Comparison of ENCODE assay signal across 9 cellular contexts in the genomic region with DNA sequence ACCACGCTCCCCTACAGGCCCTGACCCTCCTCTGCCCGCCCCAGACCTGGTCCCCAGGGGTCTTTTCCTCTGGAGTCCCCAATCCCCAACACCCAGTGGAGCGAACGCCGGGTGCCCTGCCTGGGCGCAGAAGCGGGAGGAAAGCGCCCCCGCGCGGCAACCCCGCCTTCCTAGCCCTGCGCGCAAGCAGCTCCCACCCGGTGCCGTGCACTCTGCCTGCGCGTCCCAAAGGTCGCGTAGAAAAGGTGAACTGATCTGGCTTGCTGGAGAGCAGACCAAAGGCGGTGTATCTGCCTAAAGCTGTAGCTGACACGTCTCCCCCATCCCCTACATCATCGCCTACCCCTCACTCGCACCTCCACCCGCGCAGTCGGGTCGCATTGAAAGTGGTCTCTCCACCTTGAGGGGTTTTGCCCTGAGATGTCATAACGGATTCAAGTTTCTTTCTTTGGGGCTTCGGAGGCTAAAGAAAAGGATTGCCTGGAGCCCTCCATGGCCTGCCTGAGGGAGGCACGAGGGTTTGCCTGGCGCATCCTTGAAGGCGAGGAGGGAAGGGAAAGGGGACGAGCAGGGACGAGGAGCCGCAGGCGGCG. TPM values are rescaled to one million over a fixed set of nuclear protein-coding genes. Genes with fewer than 3 reads are reported as not detected.
A peak's percentile ranks its signal among the peaks of the same experiment; 100 is the strongest.
DNase-seq lines count a peak whose midpoint lies in the region; ATAC-seq, FAIRE-seq and TF ChIP-seq lines count a peak whose summit lies in the region.
"Had no signal": no experiment of that assay in that cellular context is flagged by ENCODE, and none has a peak within 500 bp of the region (broad histone marks: within the 10 kb centered on the region; RNA-seq: fewer than 3 reads in every experiment).

No MANE protein-coding gene starts in this region.

- H3K36me3 ChIP-seq in HUES64 (ENCODE audit: insufficient read depth, low read length) (peaks cover 3% of the 10 kb centered on the region; the same call in 1 of the 2 replicates), bronchial epithelial cell (ENCODE audit: control insufficient read depth, insufficient read depth, low read length) (no peaks in the 10 kb centered on the region), aorta (ENCODE audit: control insufficient read depth in 1 of 2, insufficient read depth in 2 of 2, low read length in 1 of 2) (no peaks in the 10 kb centered on the region), MG63 (no peaks in the 10 kb centered on the region)

- H3K9me3 ChIP-seq in HUES64 (ENCODE audit: insufficient read depth, low read depth, low read length) (no peaks in the 10 kb centered on the region), aorta (ENCODE audit: control insufficient read depth, low read length) (no peaks in the 10 kb centered on the region), MG63 (no peaks in the 10 kb centered on the region)

- H3K27me3 ChIP-seq in HUES64 (ENCODE audit: insufficient read depth, low read length) (peaks cover 97% of the 10 kb centered on the region), bronchial epithelial cell (ENCODE audit: control insufficient read depth, insufficient read depth, low read length) (peaks cover 70% of the 10 kb centered on the region), aorta (ENCODE audit: control insufficient read depth in 1 of 2, insufficient read depth in 2 of 2, low read length in 1 of 2) (no peaks in the 10 kb centered on the region), MG63 (peaks cover 15% of the 10 kb centered on the region)

- no peak overlapping the region for H3K27ac Mint-ChIP-seq in natural killer cell

- H3K9ac ChIP-seq in HUES64 (ENCODE audit: low read depth, low read length) = no peak overlapping the region

- ATAC-seq in natural killer cell = peak in 1 of 3 donors; percentile 56
- ATAC-seq in aorta (ENCODE audit: low FRiP score) = no peak
- ATAC-seq in HG03354 (IDR thresholded peaks at IDR 0.05; ENCODE audit: poor library complexity, severe bottlenecking, unreplicated experiment) = no peak

- intact Hi-C loops in natural killer cell (cut with micrococcal nuclease) = no loop called here
- intact Hi-C loops in aorta (cut with DNase I) = loop anchor here in 1 of 2 donors (2.0 kb wide), 1 partner anchor 50 kb away; no protein-coding TSS in a partner anchor

- TF ChIP-seq CTCF in bronchial epithelial cell (IDR thresholded peaks at IDR 0.05; ENCODE audit: insufficient read depth, low read length, severe bottlenecking) = peak; percentile 34
- no peak for TF ChIP-seq CTCF in natural killer cell (IDR thresholded peaks at IDR 0.05)

- no peaks in the 10 kb centered on the region for H3K9me3 Mint-ChIP-seq in natural killer cell

- peaks cover 33 to 48% of the 10 kb centered on the region in 2 donors for H3K4me1 Mint-ChIP-seq in natural killer cell

- peaks cover 80 to 88% of the 10 kb centered on the region in 2 donors for H3K27me3 Mint-ChIP-seq in natural killer cell (ENCODE audit: low read depth in 2 of 2)

- H3K27ac ChIP-seq in HUES64 (ENCODE audit: low read depth, low read length) (no peak overlapping the region), aorta (ENCODE audit: low read depth in 1 of 2, low read length in 2 of 2) (no peak overlapping the region)
- H3K27ac ChIP-seq: HL-60 had no signal

- H3K4me3 ChIP-seq in HUES64 (ENCODE audit: low read length) = peak overlapping the region; percentile 56
- no peak overlapping the region for H3K4me3 ChIP-seq in bronchial epithelial cell (ENCODE audit: low read depth, low read length)
- no peak overlapping the region for H3K4me3 ChIP-seq in aorta (ENCODE audit: low read length in 2 of 2)
- H3K4me3 ChIP-seq in MG63 = no peak overlapping the region

- WGBS in HUES64 = 65% methylated on average over 38 of the region's 38 CpGs
- WGBS in aorta, 2 donors = 22 to 65% methylated on average over 35 to 38 of the region's 38 CpGs

- no peaks in the 10 kb centered on the region for H3K36me3 Mint-ChIP-seq in natural killer cell

- peak; percentile 57 for DNase-seq in AG20443 (ENCODE audit: low spot score)
- DNase-seq in bronchial epithelial cell (ENCODE audit: low read depth) = no peak
- no peak for DNase-seq in natural killer cell
- no peak for DNase-seq in aorta
- DNase-seq in DMS153 treated with DMSO at 0.1 percent for 48 hours (lab: John Stamatoyannopoulos, UW; ENCODE audit: unreplicated experiment) = no peak
- no peak for DNase-seq in MG63

- H3K4me1 ChIP-seq in HUES64 (ENCODE audit: insufficient read depth, low read length) = peaks cover 37% of the 10 kb centered on the region
- no peaks in the 10 kb centered on the region for H3K4me1 ChIP-seq in aorta (ENCODE audit: control insufficient read depth in 1 of 2, insufficient read depth in 2 of 2, low read length in 2 of 2)

- FAIRE-seq in bronchial epithelial cell (lab: Jason Lieb, UNC) = no peak

- peak overlapping the region; percentile 56 for H3K4me3 Mint-ChIP-seq in natural killer cell

RNA-seq across cellular contexts. Expression of a gene that starts 5.7 kb away (rescaled TPM):
- polyA plus RNA-seq in HUES64 (2013, experiment 1 of 2) = 16.4 TPM
- polyA plus RNA-seq in HUES64 (2013, experiment 2 of 2) = 18.3 TPM
- total RNA-seq in bronchial epithelial cell = 1.3 and 1.7 TPM in 2 replicates
- not detected for total RNA-seq in natural killer cell
- total RNA-seq in aorta = 1 to 10 TPM; 6.9 to 7.8 TPM
- polyA plus RNA-seq in aorta = 1 to 10 TPM; 1.6 to 2.0 TPM
- 3.2 TPM in 1 of 2 replicates, not detected in the other for total RNA-seq in MG63 (2014; rRNA removed; shearing (Covaris generic); ENCODE audit: low replicate concordance)

RNA-seq across cellular contexts. Expression of a gene that starts 52.2 kb away (rescaled TPM):
- 3.5 TPM for polyA plus RNA-seq in HUES64 (2013, experiment 1 of 2)
- polyA plus RNA-seq in HUES64 (2013, experiment 2 of 2) = 3.7 TPM
- total RNA-seq in bronchial epithelial cell = 4.7 and 7.7 TPM in 2 replicates
- total RNA-seq in natural killer cell = not detected
- total RNA-seq in aorta = 1 to 10 TPM in 1 of 2 donors, under 1 TPM in 1; 0.69 to 1.3 TPM
- 1 to 10 TPM in 1 of 2 donors, not detected in 1; 3.0 TPM for polyA plus RNA-seq in aorta
- 1.5 TPM in 1 of 2 replicates, not detected in the other for total RNA-seq in MG63 (2014; rRNA removed; shearing (Covaris generic); ENCODE audit: low replicate concordance)
